ENCODE assay signal across 9 cellular contexts in the genomic region with DNA sequence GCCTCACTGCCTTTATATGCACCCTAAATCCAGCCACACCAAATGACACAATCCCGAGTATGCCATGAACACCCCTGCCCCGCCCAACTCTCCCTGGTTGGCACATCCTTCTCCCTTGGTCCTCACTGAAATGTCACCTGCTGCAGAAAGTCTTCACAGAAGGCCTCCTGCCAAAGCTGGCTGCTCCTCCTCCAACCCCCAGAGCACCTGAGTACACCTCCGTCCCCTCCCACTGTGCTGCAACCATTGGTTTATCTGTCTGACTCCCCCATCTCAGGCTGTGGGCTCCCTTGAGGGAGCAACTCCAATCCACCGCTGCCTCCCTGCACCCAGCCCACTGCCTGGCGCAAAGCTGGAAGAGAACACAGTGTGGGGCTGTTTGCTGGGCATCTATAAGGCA. TPM values are rescaled to one million over a fixed set of nuclear protein-coding genes. Genes with fewer than 3 reads are reported as not detected.
DNase-seq lines count a peak whose midpoint lies in the region; ATAC-seq and TF ChIP-seq lines count a peak whose summit lies in the region.
"Had no signal": no experiment of that assay in that cellular context is flagged by ENCODE, and none has a peak within 500 bp of the region (broad histone marks: within the 10 kb centered on the region; RNA-seq: fewer than 3 reads in every experiment).

No MANE protein-coding gene starts in this region.

- H3K9me3 ChIP-seq in HUES48 (ENCODE audit: control insufficient read depth, insufficient read depth, low read length) (no peaks in the 10 kb centered on the region), psoas muscle (no peaks in the 10 kb centered on the region), gastroesophageal sphincter (no peaks in the 10 kb centered on the region)

- no peak for TF ChIP-seq POLR2A in gastroesophageal sphincter (IDR thresholded peaks at IDR 0.05)

- ATAC-seq in psoas muscle (no peak), gastroesophageal sphincter (no peak)

- H3K9me3 Mint-ChIP-seq in T-helper 2 cell treated with Interferon-gamma antibody and Interleukin-4, amounts not matched to agents 5 μg/mL and 100 μg/mL, for 36 hours: no peaks in the 10 kb centered on the region
- H3K9me3 Mint-ChIP-seq in activated naive CD8-positive, alpha-beta T cell treated with anti-CD3 and anti-CD28 coated beads for 36 hours: no peaks in the 10 kb centered on the region

- peak overlapping the region; percentile 60 for H3K27ac Mint-ChIP-seq in T-helper 2 cell treated with Interferon-gamma antibody and Interleukin-4, amounts not matched to agents 5 μg/mL and 100 μg/mL, for 36 hours
- peak overlapping the region; percentile 65 for H3K27ac Mint-ChIP-seq in activated naive CD8-positive, alpha-beta T cell treated with anti-CD3 and anti-CD28 coated beads for 36 hours

- DNase-seq in T-helper 2 cell treated with Interferon-gamma antibody and Interleukin-4, amounts not matched to agents 5 μg/mL and 100 μg/mL, for 36 hours (ENCODE audit: low spot score): no peak
- DNase-seq in T-helper 2 cell (no peak), psoas muscle (no peak), islet precursor cell (no peak)
- DNase-seq in activated naive CD8-positive, alpha-beta T cell treated with anti-CD3 and anti-CD28 coated beads for 36 hours: no peak
- no peak for DNase-seq in stimulated activated CD4-positive, alpha-beta T cell treated with anti-CD3 and anti-CD28 coated beads, Interleukin-1b, Interleukin-23, amount 100 ng/mL, for 48 hours

- H3K9ac ChIP-seq in HUES48 (ENCODE audit: low read depth, low read length): no peak overlapping the region

- WGBS in psoas muscle, 3 donors: 71 to 77% (median 73%) methylated on average over 5 of the region's 5 CpGs
- WGBS in gastroesophageal sphincter (ENCODE audit: low coverage in 1 of 2), 2 donors: 48 to 56% methylated on average over 3 of the region's 5 CpGs

- peak overlapping the region; percentile 32 for H3K27ac ChIP-seq in HUES48 (ENCODE audit: low read depth, low read length)
- H3K27ac ChIP-seq in psoas muscle: peak overlapping the region; percentile 46
- peak overlapping the region in 1 of 4 donors; percentile 30 for H3K27ac ChIP-seq in gastroesophageal sphincter

- intact Hi-C loops in psoas muscle (cut with DNase I): loop anchor here in 1 of 2 donors (5.0 kb wide), 1 partner anchor 67 kb away; no protein-coding TSS in a partner anchor

- TF ChIP-seq EP300 in gastroesophageal sphincter (IDR thresholded peaks at IDR 0.05): no peak

- no peaks in the 10 kb centered on the region for H3K27me3 ChIP-seq in HUES48 (ENCODE audit: control insufficient read depth, insufficient read depth, low read length)
- no peaks in the 10 kb centered on the region for H3K27me3 ChIP-seq in psoas muscle (ENCODE audit: insufficient read depth in 3 of 3, low read length in 2 of 3)
- no peaks in the 10 kb centered on the region for H3K27me3 ChIP-seq in gastroesophageal sphincter

- H3K4me3 ChIP-seq in HUES48 (ENCODE audit: low read depth, low read length) (no peak overlapping the region), psoas muscle (no peak overlapping the region), gastroesophageal sphincter (no peak overlapping the region)
- H3K4me3 ChIP-seq: coronary artery had no signal

- H3K4me1 Mint-ChIP-seq in T-helper 2 cell treated with Interferon-gamma antibody and Interleukin-4, amounts not matched to agents 5 μg/mL and 100 μg/mL, for 36 hours (ENCODE audit: low read depth): peaks cover 52% of the 10 kb centered on the region
- H3K4me1 Mint-ChIP-seq in activated naive CD8-positive, alpha-beta T cell treated with anti-CD3 and anti-CD28 coated beads for 36 hours: peaks cover 69% of the 10 kb centered on the region

- H3K4me3 Mint-ChIP-seq in T-helper 2 cell treated with Interferon-gamma antibody and Interleukin-4, amounts not matched to agents 5 μg/mL and 100 μg/mL, for 36 hours: no peak overlapping the region
- H3K4me3 Mint-ChIP-seq in activated naive CD8-positive, alpha-beta T cell treated with anti-CD3 and anti-CD28 coated beads for 36 hours: no peak overlapping the region

- H3K36me3 Mint-ChIP-seq in T-helper 2 cell treated with Interferon-gamma antibody and Interleukin-4, amounts not matched to agents 5 μg/mL and 100 μg/mL, for 36 hours (ENCODE audit: low read depth): peaks cover 16% of the 10 kb centered on the region
- peaks cover 4% of the 10 kb centered on the region for H3K36me3 Mint-ChIP-seq in activated naive CD8-positive, alpha-beta T cell treated with anti-CD3 and anti-CD28 coated beads for 36 hours

- H3K4me1 ChIP-seq in HUES48 (ENCODE audit: control insufficient read depth, insufficient read depth, low read length) (peaks cover 40% of the 10 kb centered on the region), psoas muscle (peaks cover 80% of the 10 kb centered on the region), gastroesophageal sphincter (peaks cover 0 to 80% (median 52%) of the 10 kb centered on the region in 3 donors)

- H3K36me3 ChIP-seq in HUES48 (ENCODE audit: control insufficient read depth, insufficient read depth, low read length) (peaks cover 10% of the 10 kb centered on the region; the same call in 1 of the 2 replicates), psoas muscle (ENCODE audit: insufficient read depth in 1 of 2, low read depth in 1 of 2) (peaks cover 3 to 40% of the 10 kb centered on the region in 2 donors), gastroesophageal sphincter (peaks cover 0 to 9% of the 10 kb centered on the region in 2 donors)

- H3K27me3 Mint-ChIP-seq in T-helper 2 cell treated with Interferon-gamma antibody and Interleukin-4, amounts not matched to agents 5 μg/mL and 100 μg/mL, for 36 hours (ENCODE audit: low read depth): no peaks in the 10 kb centered on the region
- no peaks in the 10 kb centered on the region for H3K27me3 Mint-ChIP-seq in activated naive CD8-positive, alpha-beta T cell treated with anti-CD3 and anti-CD28 coated beads for 36 hours

- TF ChIP-seq CTCF in psoas muscle (IDR thresholded peaks at IDR 0.05) (no peak), gastroesophageal sphincter (IDR thresholded peaks at IDR 0.05) (no peak)

RNA-seq across cellular contexts. Expression of a gene that starts 16.3 kb away (rescaled TPM):
- 10 to 100 TPM; 43.1 to 51.5 TPM for total RNA-seq in activated naive CD8-positive, alpha-beta T cell treated with anti-CD3 and anti-CD28 coated beads for 36 hours
- total RNA-seq in psoas muscle (100 to 1,000 TPM in 3 of 4 donors, 10 to 100 TPM in 1; 84.4 to 218 (median 145) TPM), gastroesophageal sphincter (100 to 1,000 TPM in 1 of 4 donors, 10 to 100 TPM in 3; 39.2 to 127 (median 68.6) TPM)
- 100 to 1,000 TPM in 2 of 3 donors, 10 to 100 TPM in 1; 93.0 to 312 (median 182) TPM for polyA plus RNA-seq in psoas muscle

RNA-seq across cellular contexts. Expression of a gene that starts 28.2 kb away (rescaled TPM):
- 10 to 100 TPM; 64.1 to 66.8 TPM for total RNA-seq in activated naive CD8-positive, alpha-beta T cell treated with anti-CD3 and anti-CD28 coated beads for 36 hours
- total RNA-seq in psoas muscle: 100 to 1,000 TPM in 1 of 4 donors, 10 to 100 TPM in 3; 80.3 to 102 (median 95.6) TPM
- polyA plus RNA-seq in psoas muscle: 100 to 1,000 TPM; 134 to 246 (median 156) TPM
- 10 to 100 TPM; 39.5 to 50.2 (median 47.3) TPM for total RNA-seq in gastroesophageal sphincter

RNA-seq across cellular contexts. Expression of a gene that starts 46.0 kb away (rescaled TPM):
- 1 to 10 TPM; 5.3 to 6.3 TPM for total RNA-seq in activated naive CD8-positive, alpha-beta T cell treated with anti-CD3 and anti-CD28 coated beads for 36 hours
- 1 to 10 TPM; 3.3 to 8.2 (median 5.6) TPM for total RNA-seq in psoas muscle
- polyA plus RNA-seq in psoas muscle: 10 to 100 TPM in 1 of 3 donors, 1 to 10 TPM in 2; 2.6 to 13.7 (median 6.9) TPM
- 10 to 100 TPM; 42.0 to 68.7 (median 53.7) TPM for total RNA-seq in gastroesophageal sphincter

Comparison
In these comparisons a context has a peak if more than half of its experiments do, and no peak if none do; other contexts are left out.
1. RNA of a gene that starts 46.0 kb away (total RNA-seq): 42.0 to 68.7 TPM in gastroesophageal sphincter; 5.3 to 6.3 TPM in activated naive CD8-positive, alpha-beta T cell treated with anti-CD3 and anti-CD28 coated beads for 36 hours and 3.3 to 8.2 TPM in psoas muscle; every median in the first group is over 4 times any median in the second.